ENCODE assay signal across 18 cellular contexts in genomic region chr6:39108041-39108839, GRCh38. TPM values are rescaled to one million over a fixed set of nuclear protein-coding genes. Genes with fewer than 3 reads are reported as not detected.
DNase-seq lines count a peak whose midpoint lies in the region; ATAC-seq and TF ChIP-seq lines count a peak whose summit lies in the region.
"Had no signal": no experiment of that assay in that cellular context is flagged by ENCODE, and none has a peak within 500 bp of the region (broad histone marks: within the 10 kb centered on the region; RNA-seq: fewer than 3 reads in every experiment).

No MANE protein-coding gene starts in this region.

- no peak for DNase-seq in stimulated activated naive CD8-positive, alpha-beta T cell treated with anti-CD3 and anti-CD28 coated beads, Interleukin-15, Interleukin-2, amounts not matched to agents 100 U/mL and 50 U/mL, for 24 hours
- no peak for DNase-seq in activated naive CD8-positive, alpha-beta T cell treated with anti-CD3 and anti-CD28 coated beads, Interleukin-2, amount 50 U/mL, for 24 hours
- DNase-seq in mucosa of descending colon (no peak), GOT3 (lab: John Stamatoyannopoulos, UW) (no peak), esophagus squamous epithelium (lab: John Stamatoyannopoulos, UW) (no peak)
- DNase-seq: C1 segment of cervical spinal cord; Calu3; CD4-positive, alpha-beta T cell; DMS 273 treated with DMSO at 0.1 percent for 48 hours; GM23248; H7 had no signal

- H3K9me3 ChIP-seq in mucosa of descending colon: no peaks in the 10 kb centered on the region
- no peaks in the 10 kb centered on the region for H3K9me3 ChIP-seq in esophagus squamous epithelium

- peak overlapping the region; percentile 61 for H3K27ac Mint-ChIP-seq in stimulated activated naive CD8-positive, alpha-beta T cell treated with anti-CD3 and anti-CD28 coated beads, Interleukin-15, Interleukin-2, amounts not matched to agents 100 ng/mL and 50 ng/mL, for 24 hours
- H3K27ac Mint-ChIP-seq in activated naive CD8-positive, alpha-beta T cell treated with anti-CD3 and anti-CD28 coated beads, Interleukin-2, amount 50 U/mL, for 24 hours: peak overlapping the region; percentile 13
- H3K27ac Mint-ChIP-seq: B cell; CD4-positive, alpha-beta T cell had no signal

- H3K4me3 Mint-ChIP-seq in stimulated activated naive CD8-positive, alpha-beta T cell treated with anti-CD3 and anti-CD28 coated beads, Interleukin-15, Interleukin-2, amounts not matched to agents 100 ng/mL and 50 ng/mL, for 24 hours: no peak overlapping the region
- no peak overlapping the region for H3K4me3 Mint-ChIP-seq in activated naive CD8-positive, alpha-beta T cell treated with anti-CD3 and anti-CD28 coated beads, Interleukin-2, amount 50 U/mL, for 24 hours
- H3K4me3 Mint-ChIP-seq: B cell; CD4-positive, alpha-beta T cell had no signal

- no peaks in the 10 kb centered on the region for H3K27me3 Mint-ChIP-seq in stimulated activated naive CD8-positive, alpha-beta T cell treated with anti-CD3 and anti-CD28 coated beads, Interleukin-15, Interleukin-2, amounts not matched to agents 100 ng/mL and 50 ng/mL, for 24 hours
- no peaks in the 10 kb centered on the region for H3K27me3 Mint-ChIP-seq in activated naive CD8-positive, alpha-beta T cell treated with anti-CD3 and anti-CD28 coated beads, Interleukin-2, amount 50 U/mL, for 24 hours
- H3K27me3 Mint-ChIP-seq: B cell; CD4-positive, alpha-beta T cell had no signal

- 84 to 91% methylated on average over 7 of the region's 7 CpGs for WGBS in esophagus squamous epithelium, 2 donors

- intact Hi-C loops in mucosa of descending colon (cut with DNase I, micrococcal nuclease): no loop called here
- intact Hi-C loops in esophagus squamous epithelium (cut with DNase I): no loop called here

- TF ChIP-seq CTCF in mucosa of descending colon (IDR thresholded peaks at IDR 0.05): no peak
- TF ChIP-seq CTCF in esophagus squamous epithelium (IDR thresholded peaks at IDR 0.05): no peak

- no peak for TF ChIP-seq POLR2A in esophagus squamous epithelium (IDR thresholded peaks at IDR 0.05)

- peaks cover 3% of the 10 kb centered on the region for H3K9me3 Mint-ChIP-seq in stimulated activated naive CD8-positive, alpha-beta T cell treated with anti-CD3 and anti-CD28 coated beads, Interleukin-15, Interleukin-2, amounts not matched to agents 100 ng/mL and 50 ng/mL, for 24 hours
- H3K9me3 Mint-ChIP-seq in activated naive CD8-positive, alpha-beta T cell treated with anti-CD3 and anti-CD28 coated beads, Interleukin-2, amount 50 U/mL, for 24 hours: no peaks in the 10 kb centered on the region
- H3K9me3 Mint-ChIP-seq: CD4-positive, alpha-beta T cell had no signal

- ATAC-seq in stimulated activated naive CD8-positive, alpha-beta T cell treated with anti-CD3 and anti-CD28 coated beads, Interleukin-15, Interleukin-2, amounts not matched to agents 100 U/mL and 50 U/mL, for 24 hours: no peak
- no peak for ATAC-seq in activated naive CD8-positive, alpha-beta T cell treated with anti-CD3 and anti-CD28 coated beads, Interleukin-2, amount 50 U/mL, for 24 hours
- ATAC-seq in mucosa of descending colon: peak; percentile 73
- ATAC-seq in HG02571 (IDR thresholded peaks at IDR 0.05; ENCODE audit: unreplicated experiment): no peak
- ATAC-seq: GM12878 had no signal

- H3K4me1 Mint-ChIP-seq in stimulated activated naive CD8-positive, alpha-beta T cell treated with anti-CD3 and anti-CD28 coated beads, Interleukin-15, Interleukin-2, amounts not matched to agents 100 ng/mL and 50 ng/mL, for 24 hours (ENCODE audit: low read depth): peaks cover 68% of the 10 kb centered on the region
- peaks cover 63% of the 10 kb centered on the region for H3K4me1 Mint-ChIP-seq in activated naive CD8-positive, alpha-beta T cell treated with anti-CD3 and anti-CD28 coated beads, Interleukin-2, amount 50 U/mL, for 24 hours

- H3K27me3 ChIP-seq in esophagus squamous epithelium: no peaks in the 10 kb centered on the region

- H3K4me1 ChIP-seq in mucosa of descending colon (ENCODE audit: low read depth) (peaks cover 4% of the 10 kb centered on the region), esophagus squamous epithelium (peaks cover 0 to 9% (median under 1%) of the 10 kb centered on the region in 3 donors)

- peaks cover 61% of the 10 kb centered on the region for H3K36me3 Mint-ChIP-seq in stimulated activated naive CD8-positive, alpha-beta T cell treated with anti-CD3 and anti-CD28 coated beads, Interleukin-15, Interleukin-2, amounts not matched to agents 100 ng/mL and 50 ng/mL, for 24 hours (ENCODE audit: low read depth)
- peaks cover 51% of the 10 kb centered on the region for H3K36me3 Mint-ChIP-seq in activated naive CD8-positive, alpha-beta T cell treated with anti-CD3 and anti-CD28 coated beads, Interleukin-2, amount 50 U/mL, for 24 hours (ENCODE audit: low read depth)

- H3K4me3 ChIP-seq in mucosa of descending colon: no peak overlapping the region
- no peak overlapping the region for H3K4me3 ChIP-seq in esophagus squamous epithelium
- H3K4me3 ChIP-seq: GM12878, GM23248 had no signal

- no peaks in the 10 kb centered on the region for H3K36me3 ChIP-seq in mucosa of descending colon (ENCODE audit: low read depth)
- H3K36me3 ChIP-seq in esophagus squamous epithelium: peaks cover 0 to 47% (median 0%) of the 10 kb centered on the region in 3 donors

- no peak overlapping the region for H3K27ac ChIP-seq in esophagus squamous epithelium
- H3K27ac ChIP-seq: GM23248 had no signal

RNA-seq across cellular contexts. Expression of gene SAYSD1, which starts 6.7 kb away (rescaled TPM):
- total RNA-seq in mucosa of descending colon: 10 to 100 TPM; 12.8 to 16.0 (median 14.7) TPM
- 10 to 100 TPM; 11.0 to 12.6 (median 11.6) TPM for total RNA-seq in esophagus squamous epithelium

RNA-seq across cellular contexts. Expression of gene GLP1R, which starts 59.7 kb away (rescaled TPM):
- under 1 TPM in 2 of 3 donors, not detected in 1; 0.09 to 0.14 TPM for total RNA-seq in mucosa of descending colon
- under 1 TPM in 2 of 4 donors, not detected in 2; under 0.01 to 0.15 TPM for total RNA-seq in esophagus squamous epithelium
- total RNA-seq: B cell; CD4-positive, alpha-beta T cell; Daoy; G401; GM12878; GM23248; HT1080 had no signal
